Comparison of ENCODE assay signal across 14 cellular contexts in the genomic region with DNA sequence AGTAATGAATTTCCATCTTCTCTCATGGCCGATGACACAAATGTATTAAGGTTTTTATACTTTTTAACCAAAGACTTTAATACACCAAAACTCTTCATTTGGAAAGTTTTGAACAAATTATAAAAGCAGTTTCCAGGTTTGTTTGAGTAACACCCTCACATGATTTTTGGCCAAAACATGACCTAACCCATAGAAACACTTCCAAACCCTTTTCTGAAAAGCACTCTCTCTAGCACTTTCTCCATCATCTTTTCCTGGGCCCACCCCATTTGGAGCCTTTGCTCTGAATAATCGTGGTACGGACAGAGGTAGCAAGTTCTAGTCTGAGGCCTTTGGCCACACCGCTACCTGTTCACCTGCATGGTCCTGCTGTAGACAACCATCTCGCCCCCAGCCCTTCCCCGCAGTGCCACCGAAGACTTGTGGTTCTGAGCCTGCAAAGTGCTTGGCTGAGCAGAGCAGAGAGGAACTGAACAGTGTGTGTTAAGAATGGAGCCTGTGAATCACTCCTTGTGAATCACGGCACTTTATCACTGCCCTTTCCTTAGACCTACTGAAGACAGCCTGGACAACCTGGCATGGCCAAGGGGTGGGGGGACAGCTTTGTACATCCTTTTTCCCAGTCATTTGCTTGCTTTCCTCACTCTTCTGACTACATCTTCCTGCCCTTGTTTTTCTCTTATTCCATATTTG.
DNase-seq lines count a peak whose midpoint lies in the region; ATAC-seq and TF ChIP-seq lines count a peak whose summit lies in the region.
"Had no signal": no experiment of that assay in that cellular context is flagged by ENCODE, and none has a peak within 500 bp of the region (broad histone marks: within the 10 kb centered on the region; RNA-seq: fewer than 3 reads in every experiment).

No MANE protein-coding gene starts in this region.

- CTCF ChIA-PET in PC-3 (lab: Charles Lee): no interaction called here

- no TSS peak for BruUV-seq in PC-3 (replicated peaks; lab: Mats Ljungman, UMichigan)

- no peaks in the 10 kb centered on the region for H3K4me1 ChIP-seq in PC-3 (ENCODE audit: insufficient read depth, low read length)
- H3K4me1 ChIP-seq: testis had no signal

- POLR2A ChIA-PET in PC-3 (lab: Charles Lee; ENCODE audit: unreplicated experiment): no interaction called here

- no peak for TF ChIP-seq CTCF in PC-3 (conservative IDR thresholded peaks at IDR 0.05; ENCODE audit: low read depth, low read length)

- no peaks in the 10 kb centered on the region for H3K27me3 ChIP-seq in PC-3 (ENCODE audit: low read length)
- H3K27me3 ChIP-seq: testis had no signal

- no peaks in the 10 kb centered on the region for H3K36me3 ChIP-seq in PC-3 (ENCODE audit: low read depth, low read length)

- no peaks in the 10 kb centered on the region for H3K79me2 ChIP-seq in PC-3 (ENCODE audit: low read length)

- H3K4me3 ChIP-seq in PC-3 (ENCODE audit: low read length): no peak overlapping the region
- H3K4me3 ChIP-seq: skin epidermis, testis had no signal

- no peaks in the 10 kb centered on the region for H3K9me2 ChIP-seq in PC-3 (replicated peaks; ENCODE audit: low read length)

- intact Hi-C loops in PC-3 (cut with micrococcal nuclease) (no loop called here), posterior vena cava (cut with DNase I) (no loop called here)

- no peaks in the 10 kb centered on the region for H3F3A ChIP-seq in PC-3 (ENCODE audit: low read length, unreplicated experiment)

- peak; percentile 51 for ATAC-seq in PC-3
- peak; percentile 41 for ATAC-seq in esophagus mucosa
- ATAC-seq in GM21723 (IDR thresholded peaks at IDR 0.05; ENCODE audit: unreplicated experiment): no peak
- ATAC-seq: activated CD8-positive, alpha-beta T cell treated with anti-CD3 and anti-CD28 coated beads, Interleukin-2, amount 10 ng/mL, durations not matched to agents 7 days and 5 days; Panc1 had no signal

- no peak overlapping the region for H3K27ac ChIP-seq in PC-3 (ENCODE audit: low read length)
- H3K27ac ChIP-seq: testis had no signal

- H3K9me3 ChIP-seq in PC-3 (ENCODE audit: low read length): no peaks in the 10 kb centered on the region
- H3K9me3 ChIP-seq: testis had no signal

- DNase-seq in ELR (ENCODE audit: low read depth) (peak; percentile 71), PC-3 (peak; percentile 8), posterior vena cava (ENCODE audit: low spot score) (peak; percentile 81), NCI-H345 (lab: John Stamatoyannopoulos, UW) (no peak), NCI-H748 treated with DMSO at 0.1 percent for 48 hours (lab: John Stamatoyannopoulos, UW) (no peak)
- DNase-seq: activated CD8-positive, alpha-beta T cell treated with anti-CD3 and anti-CD28 coated beads, Interleukin-2, amount 10 ng/mL, durations not matched to agents 7 days and 5 days; activated naive CD8-positive, alpha-beta T cell treated with anti-CD3 and anti-CD28 coated beads, Interleukin-2, amount 10 ng/mL, durations not matched to agents 7 days and 5 days; COR-L47; cortex of kidney; testis had no signal

- no peak overlapping the region for H3K4me2 ChIP-seq in PC-3 (ENCODE audit: low read length)

- H3K9ac ChIP-seq in PC-3 (ENCODE audit: low read length): no peak overlapping the region

- no peak overlapping the region for H2AFZ ChIP-seq in PC-3 (ENCODE audit: low read length)

- no peaks in the 10 kb centered on the region for H4K20me1 ChIP-seq in PC-3 (ENCODE audit: low read length)

Comparison
In these comparisons a context has a peak if more than half of its experiments do, and no peak if none do; other contexts are left out.
1. DNase-seq: peak in ELR (single experiment), PC-3 (single experiment) and posterior vena cava (single experiment); none in NCI-H345 (single experiment) and NCI-H748 treated with DMSO at 0.1 percent for 48 hours (single experiment).